In the genomic region with DNA sequence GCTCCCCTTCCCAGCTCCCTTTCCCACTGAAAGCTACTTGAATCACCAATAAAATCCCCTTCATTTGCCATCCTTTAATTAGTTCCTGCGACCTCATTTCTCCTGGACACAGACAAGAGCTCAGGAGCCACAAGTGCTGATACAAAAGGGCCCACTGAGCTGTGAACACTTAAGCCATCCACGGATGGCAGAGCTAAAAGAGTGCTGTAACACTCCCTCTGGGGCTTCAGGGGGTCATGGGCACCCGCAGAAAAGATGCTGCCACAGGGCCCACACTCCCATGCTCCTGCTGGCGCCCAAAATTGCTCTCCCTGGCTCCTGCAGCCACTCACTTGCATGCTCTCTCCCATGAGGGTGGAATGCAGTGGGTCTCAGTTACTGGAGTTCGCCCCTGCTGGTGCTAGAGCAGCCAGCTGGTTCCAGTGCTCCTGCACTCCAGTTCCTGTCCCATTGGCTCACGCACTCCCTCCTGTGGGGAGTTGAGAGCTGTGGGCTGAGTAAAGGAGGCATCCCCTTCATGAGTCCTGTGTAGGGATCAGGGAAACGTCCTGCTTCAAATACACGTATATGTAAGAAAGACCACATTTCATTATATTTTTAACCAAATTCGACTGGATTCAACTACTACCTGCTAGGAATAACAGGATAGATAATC, we compare ENCODE assay signal across 11 cellular contexts.
DNase-seq lines count a peak whose midpoint lies in the region; ATAC-seq, FAIRE-seq and TF ChIP-seq lines count a peak whose summit lies in the region.
"Had no signal": no experiment of that assay in that cellular context is flagged by ENCODE, and none has a peak within 500 bp of the region (broad histone marks: within the 10 kb centered on the region; RNA-seq: fewer than 3 reads in every experiment).

No MANE protein-coding gene starts in this region.

- no peak for TF ChIP-seq EP300 in SK-N-SH (IDR thresholded peaks at IDR 0.05; ENCODE audit: borderline replicate concordance in 1 of 2, low read depth in 1 of 2, low read length in 1 of 2)
- no peak for TF ChIP-seq EP300 in GM12878 (IDR thresholded peaks at IDR 0.05; ENCODE audit: borderline replicate concordance in 1 of 2, control insufficient read depth in 1 of 2, low read depth in 2 of 2, low read length in 2 of 2)

- H3K4me1 ChIP-seq in SK-N-SH (ENCODE audit: control insufficient read depth in 1 of 2, insufficient read depth in 2 of 2, low read depth in 1 of 2, low read length in 1 of 2), result no peaks in the 10 kb centered on the region
- no peaks in the 10 kb centered on the region for H3K4me1 ChIP-seq in GM12878 (ENCODE audit: control insufficient read depth, insufficient read depth, low read length)
- H3K4me1 ChIP-seq: body of pancreas had no signal

- TF ChIP-seq CTCF in SK-N-SH (IDR thresholded peaks at IDR 0.05) (peak; percentile 17; the same call in 1 of the 2 replicates), NB4 (IDR thresholded peaks at IDR 0.05; ENCODE audit: low read depth, low read length) (peak; percentile 15), GM12878 (IDR thresholded peaks at IDR 0.05 in 2 of 3, conservative IDR thresholded peaks at IDR 0.05 in 1 of 3; ENCODE audit: control insufficient read depth in 2 of 3, extremely low read depth in 1 of 3, insufficient read depth in 1 of 3, low read depth in 3 of 3, low read length in 3 of 3) (0 out of 6 replicates have a peak, but pooled peaks of 2 of the 3 experiments have one; percentile 9 to 10)

- SMC1A ChIA-PET in GM12878 (lab: Charles Lee; ENCODE audit: uncharacterized antibody, unreplicated experiment), result interaction anchor here (0.7 to 1.2 kb wide), 4 partner anchors 10 to 969 kb away, joined by 3 read pairs; no protein-coding TSS in a partner anchor

- H2AFZ ChIP-seq in SK-N-SH (ENCODE audit: low read depth) (no peak overlapping the region), GM12878 (ENCODE audit: control insufficient read depth, low read depth, low read length) (no peak overlapping the region)

- H3K36me3 Mint-ChIP-seq in stimulated activated memory B cell treated with anti-CD40 and anti-IgM and Interleukin-4, amounts not matched to agents 10 μg/mL and 1 μg/mL and 100 μg/mL, for 72 hours, result no peaks in the 10 kb centered on the region

- H3K4me1 Mint-ChIP-seq in stimulated activated memory B cell treated with anti-CD40 and anti-IgM and Interleukin-4, amounts not matched to agents 10 μg/mL and 1 μg/mL and 100 μg/mL, for 72 hours, result no peaks in the 10 kb centered on the region

- H3K9ac ChIP-seq in SK-N-SH (no peak overlapping the region), GM12878 (ENCODE audit: control insufficient read depth, insufficient read depth, low read length) (no peak overlapping the region)

- H3K27ac Mint-ChIP-seq in stimulated activated memory B cell treated with anti-CD40 and anti-IgM and Interleukin-4, amounts not matched to agents 10 μg/mL and 1 μg/mL and 100 μg/mL, for 72 hours, result no peak overlapping the region

- no peaks in the 10 kb centered on the region for H3F3A ChIP-seq in SK-N-SH (replicated peaks; ENCODE audit: insufficient read depth)

- TF ChIP-seq POLR2A in NB4 (IDR thresholded peaks at IDR 0.05; ENCODE audit: extremely low read depth, insufficient read length), result no peak
- TF ChIP-seq POLR2A in GM12878 (IDR thresholded peaks at IDR 0.05; ENCODE audit: low read depth, low read length), result no peak

- ATAC-seq in SK-N-SH treated with all-trans-retinoic acid at 6 μM for 48 hours (no peak; the same call in 2 of the 3 replicates), GM12878 (peak; percentile 66), HG03432 (IDR thresholded peaks at IDR 0.05; ENCODE audit: unreplicated experiment) (no peak)
- peak; percentile 8 for ATAC-seq in stimulated activated memory B cell treated with anti-CD40 and anti-IgM and Interleukin-4, amounts not matched to agents 10 μg/mL and 1 μg/mL and 100 μg/mL, for 72 hours
- ATAC-seq: body of pancreas had no signal

- in situ Hi-C loops in GM12878 (cut with MboI), result no loop called here

- H3K79me2 ChIP-seq in SK-N-SH (ENCODE audit: insufficient read depth) (no peaks in the 10 kb centered on the region), GM12878 (ENCODE audit: control insufficient read depth, insufficient read depth, low read length) (no peaks in the 10 kb centered on the region)

- H3K4me3 ChIP-seq in SK-N-SH (ENCODE audit: low read depth in 2 of 2, low read length in 1 of 2) (no peak overlapping the region), NB4 (ENCODE audit: low read depth, low read length) (no peak overlapping the region), GM12878 (no peak overlapping the region)
- H3K4me3 ChIP-seq: body of pancreas had no signal

- H3K27me3 Mint-ChIP-seq in stimulated activated memory B cell treated with anti-CD40 and anti-IgM and Interleukin-4, amounts not matched to agents 10 μg/mL and 1 μg/mL and 100 μg/mL, for 72 hours, result no peaks in the 10 kb centered on the region

- no peak overlapping the region for H3K4me3 Mint-ChIP-seq in stimulated activated memory B cell treated with anti-CD40 and anti-IgM and Interleukin-4, amounts not matched to agents 10 μg/mL and 1 μg/mL and 100 μg/mL, for 72 hours

- no peaks in the 10 kb centered on the region for H3K9me3 ChIP-seq in SK-N-SH
- H3K9me3 ChIP-seq in GM12878 (replicated peaks; ENCODE audit: control insufficient read depth, insufficient read depth, low read length), result no peaks in the 10 kb centered on the region
- H3K9me3 ChIP-seq: body of pancreas had no signal

- TF ChIP-seq RAD21 in SK-N-SH (IDR thresholded peaks at IDR 0.05; ENCODE audit: low read length) (no peak), GM12878 (IDR thresholded peaks at IDR 0.05; ENCODE audit: insufficient read depth, low read depth, low read length) (no peak)

- H3K27me3 ChIP-seq in SK-N-SH (ENCODE audit: insufficient read depth) (no peaks in the 10 kb centered on the region), GM12878 (replicated peaks in 1 of 2; ENCODE audit: control insufficient read depth in 2 of 2, insufficient read depth in 2 of 2, low read length in 1 of 2) (no peaks in the 10 kb centered on the region)
- H3K27me3 ChIP-seq: body of pancreas had no signal

- H3K27ac ChIP-seq in SK-N-SH (ENCODE audit: low read depth in 2 of 2, low read length in 1 of 2) (no peak overlapping the region), GM12878 (ENCODE audit: control insufficient read depth, insufficient read depth) (no peak overlapping the region)
- H3K27ac ChIP-seq: body of pancreas had no signal

- POLR2A ChIA-PET in SK-N-SH (lab: Yijun Ruan, JAX) (no interaction called here), GM12878 (lab: Charles Lee) (no interaction called here)

- RAD21 ChIA-PET in GM12878 (lab: Charles Lee; ENCODE audit: unreplicated experiment), result no interaction called here

- BruUV-seq in GM12878 (replicated peaks; lab: Mats Ljungman, UMichigan), result no TSS peak

- H3K36me3 ChIP-seq in SK-N-SH (replicated peaks in 1 of 2; ENCODE audit: control insufficient read depth in 1 of 2, insufficient read depth in 2 of 2, low read length in 1 of 2) (no peaks in the 10 kb centered on the region), GM12878 (ENCODE audit: control insufficient read depth in 2 of 2, insufficient read depth in 2 of 2, low read length in 1 of 2) (no peaks in the 10 kb centered on the region)

- CTCF ChIA-PET in SK-N-SH (lab: Yijun Ruan, JAX), result interaction anchor here (0.9 to 1.4 kb wide), 2 partner anchors 11 to 12 kb away, joined by 3 to 4 read pairs; no protein-coding TSS in a partner anchor
- CTCF ChIA-PET in GM12878 (lab: Yijun Ruan, JAX), result interaction anchor here (0.7 kb wide), 1 partner anchor 74 kb away, joined by 3 read pairs; no protein-coding TSS in a partner anchor

- H3K4me2 ChIP-seq in SK-N-SH (no peak overlapping the region), GM12878 (ENCODE audit: control insufficient read depth, insufficient read depth) (no peak overlapping the region)

- H3K9me2 ChIP-seq in SK-N-SH, result no peaks in the 10 kb centered on the region

- DNase-seq in SK-N-SH (peak; percentile 4), NB4 (ENCODE audit: low read depth) (peak; percentile 19), GM12878 (ENCODE audit: low read depth, low spot score) (no peak), kidney glomerular epithelial cell (lab: John Stamatoyannopoulos, UW) (no peak)
- DNase-seq in activated CD4-positive, alpha-beta T cell treated with anti-CD3 and anti-CD28 coated beads, Interleukin-2, amount 50 U/mL, for 1 hour, result no peak
- DNase-seq: body of pancreas, T-helper 9 cell had no signal

- WGBS in SK-N-SH (ENCODE audit: low lambda C conversion rate), result 24% methylated on average over 7 of the region's 9 CpGs
- WGBS in GM12878 (ENCODE audit: insufficient coverage, insufficient replicate concordance, low lambda C conversion rate, missing lambda C conversion rate), result 10% methylated on average over 9 of the region's 9 CpGs

- no peak for FAIRE-seq in GM12878 (lab: Jason Lieb, UNC)
- FAIRE-seq: GM12891 had no signal

- H3K9me3 Mint-ChIP-seq in stimulated activated memory B cell treated with anti-CD40 and anti-IgM and Interleukin-4, amounts not matched to agents 10 μg/mL and 1 μg/mL and 100 μg/mL, for 72 hours, result no peaks in the 10 kb centered on the region

- intact Hi-C loops in GM12878 (cut with micrococcal nuclease; ENCODE audit: unreplicated experiment), result no loop called here

- H4K20me1 ChIP-seq in SK-N-SH (ENCODE audit: insufficient read depth) (no peaks in the 10 kb centered on the region), GM12878 (ENCODE audit: control insufficient read depth, insufficient read depth) (no peaks in the 10 kb centered on the region)

TF ChIP-seq in SK-N-SH, 30 proteins besides CTCF, POLR2A, EP300 and RAD21:
- no peak for TF ChIP-seq FOXJ3 (CRISPR knock-in tag; IDR thresholded peaks at IDR 0.05)
- TF ChIP-seq CHD2 (IDR thresholded peaks at IDR 0.05; ENCODE audit: low read length, partially characterized antibody), result no peak
TF ChIP-seq in SK-N-SH: peak in this region for 0.

TF ChIP-seq in SK-N-SH treated with all-trans-retinoic acid at 6 μM for 48 hours, 23 proteins besides CTCF, POLR2A, EP300 and RAD21 (continues in another document):
- TF ChIP-seq TCF4 (CRISPR knock-in tag; IDR thresholded peaks at IDR 0.05; ENCODE audit: borderline replicate concordance) (no peak), OSR1 (CRISPR knock-in tag; IDR thresholded peaks at IDR 0.05) (no peak), ARNTL (CRISPR knock-in tag; IDR thresholded peaks at IDR 0.05; ENCODE audit: borderline replicate concordance, low read depth) (no peak), ZNF565 (CRISPR knock-in tag; conservative IDR thresholded peaks at IDR 0.05; ENCODE audit: low read depth) (no peak)

TF ChIP-seq in GM12878, 131 proteins besides CTCF, POLR2A, EP300 and RAD21 (continues in another document):
- no peak for TF ChIP-seq ATF7 (IDR thresholded peaks at IDR 0.05; ENCODE audit: low read depth)
- no peak for TF ChIP-seq CREB1 (IDR thresholded peaks at IDR 0.05; ENCODE audit: low read depth)
- TF ChIP-seq NFXL1 (IDR thresholded peaks at IDR 0.05; ENCODE audit: borderline replicate concordance), result no peak
- no peak for TF ChIP-seq RAD51 (IDR thresholded peaks at IDR 0.05)
- TF ChIP-seq KLF5 (IDR thresholded peaks at IDR 0.05; ENCODE audit: partially characterized antibody), result no peak

Comparison
In these comparisons a context has a peak if more than half of its experiments do, and no peak if none do; other contexts are left out.
1. DNase-seq: peak in SK-N-SH (single experiment) and NB4 (single experiment); none in GM12878 (single experiment), activated CD4-positive, alpha-beta T cell treated with anti-CD3 and anti-CD28 coated beads, Interleukin-2, amount 50 U/mL, for 1 hour (single experiment) and kidney glomerular epithelial cell (single experiment).
2. ATAC-seq: peak in GM12878 (single experiment) and stimulated activated memory B cell treated with anti-CD40 and anti-IgM and Interleukin-4, amounts not matched to agents 10 μg/mL and 1 μg/mL and 100 μg/mL, for 72 hours (single experiment); none in SK-N-SH treated with all-trans-retinoic acid at 6 μM for 48 hours (single experiment) and HG03432 (single experiment).
3. Of the 26 proteins assayed by ChIP-seq in both GM12878 and SK-N-SH: peak only in GM12878: none; only in SK-N-SH: none; in both: CTCF; in neither: 25.
4. Peak in every context shown above with its lines, with median percentiles within 50 percentile points of each other: CTCF ChIP-seq.